In the genomic region with DNA sequence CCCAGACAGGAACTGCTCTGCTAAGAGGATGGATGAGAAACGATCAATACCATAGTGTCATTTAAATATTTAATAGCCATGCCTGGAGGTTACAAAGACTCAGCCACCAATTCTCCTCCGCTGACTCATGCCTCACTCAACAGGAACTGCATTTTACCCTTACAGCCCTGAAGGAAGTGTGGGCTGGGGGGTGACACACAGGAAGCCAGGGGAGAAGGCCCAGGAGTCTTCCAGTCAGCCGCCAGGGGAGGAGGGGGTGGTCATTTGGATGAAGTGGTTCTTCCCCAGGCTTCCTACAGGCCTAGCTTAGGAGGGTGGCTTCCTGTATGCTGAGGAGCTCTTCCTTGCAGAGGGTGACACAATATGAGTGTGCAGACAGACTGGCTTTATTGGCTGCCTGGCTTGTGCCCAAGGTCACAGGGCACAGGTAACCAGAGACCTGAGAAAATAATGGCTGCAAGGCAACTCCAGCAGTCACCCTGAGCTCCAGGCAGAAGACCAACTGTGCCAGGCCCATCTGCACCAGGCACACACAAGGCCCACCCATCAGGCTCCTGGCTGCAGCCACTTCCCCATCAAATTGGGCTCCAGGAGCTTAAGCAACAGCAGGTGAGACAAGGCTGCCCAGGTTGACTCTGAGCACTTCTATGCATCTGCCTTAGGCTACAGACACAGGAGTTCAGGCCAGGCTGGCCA, we compare ENCODE assay signal across 8 cellular contexts. TPM values are rescaled to one million over a fixed set of nuclear protein-coding genes. Genes with fewer than 3 reads are reported as not detected.
DNase-seq lines count a peak whose midpoint lies in the region; ATAC-seq, FAIRE-seq and TF ChIP-seq lines count a peak whose summit lies in the region.

No MANE protein-coding gene starts in this region.

- POLR2A ChIA-PET in HepG2 (lab: Yijun Ruan, JAX), result interaction anchor here (2.0 to 8.7 kb wide), 6 partner anchors 12 to 71 kb away, joined by 17 to 461 read pairs (median 172); a partner anchor contains a TSS

- in situ Hi-C loops in HepG2 (cut with HindIII; ENCODE audit: extremely low pct_ligation_motif_present, low pct_unique_long_range_greater_than_20kb), result loop anchor here (5.0 kb wide), 1 partner anchor 36 kb away; a partner anchor contains a TSS

- DNase-seq in M059J (ENCODE audit: low read depth), result peak; percentile 99
- DNase-seq in activated CD4-positive, alpha-beta T cell treated with anti-CD3 and anti-CD28 coated beads for 1 hour, result peak; percentile 56
- DNase-seq in cerebellar cortex (ENCODE audit: low spot score), result peak; percentile 80
- peak; percentile 53 for DNase-seq in HepG2 (ENCODE audit: low spot score)
- peak; percentile 33 for DNase-seq in stimulated activated CD8-positive, alpha-beta memory T cell treated with anti-CD3 and anti-CD28 coated beads, Interleukin-15, amount 100 ng/mL, for 24 hours (ENCODE audit: low read depth)
- DNase-seq in midbrain (lab: John Stamatoyannopoulos, UW), result no peak

- H3K4me1 ChIP-seq in BLaER1 treated with 17β-estradiol and CSF1 and Interleukin-3, amounts not matched to agents 10 nM and 100 nM, result peaks cover 87 to 100% (median 96%) of the 10 kb centered on the region in 10 experiments
- peaks cover 98% of the 10 kb centered on the region for H3K4me1 ChIP-seq in HepG2 (ENCODE audit: insufficient read depth, low read length)

- peaks cover 0 to 38% (median 15%) of the 10 kb centered on the region in 11 experiments; a peak in 16 of 22 replicates for H4K20me1 ChIP-seq in BLaER1 treated with 17β-estradiol and CSF1 and Interleukin-3, amounts not matched to agents 10 nM and 100 nM
- peaks cover 4% of the 10 kb centered on the region; the same call in 1 of the 2 replicates for H4K20me1 ChIP-seq in HepG2 (ENCODE audit: insufficient read depth, low read length)

- H3K79me2 ChIP-seq in HepG2 (ENCODE audit: insufficient read depth, low read length), result peaks cover 13% of the 10 kb centered on the region

- CTCF ChIA-PET in HepG2 (lab: Yijun Ruan, JAX; ENCODE audit: low intra/inter-chr PET ratio, low total read pairs), result no interaction called here

- no peaks in the 10 kb centered on the region for H3K9me3 ChIP-seq in BLaER1 treated with 17β-estradiol and CSF1 and Interleukin-3, amounts not matched to agents 10 nM and 100 nM (replicated peaks in 1 of 11)
- no peaks in the 10 kb centered on the region for H3K9me3 ChIP-seq in HepG2 (ENCODE audit: low read length)

- peak; percentile 8 for FAIRE-seq in HepG2 (lab: Jason Lieb, UNC)

- WGBS in HepG2 (ENCODE audit: low lambda C conversion rate), result 37% methylated on average over 3 of the region's 3 CpGs

- H3K27ac ChIP-seq in BLaER1 treated with 17β-estradiol and CSF1 and Interleukin-3, amounts not matched to agents 10 nM and 100 nM, result peak overlapping the region; percentile 66 to 88 (median 86)
- H3K27ac ChIP-seq in HepG2 (ENCODE audit: extremely low read length, insufficient read depth, low read length), result peak overlapping the region; percentile 61

- BruUV-seq in HepG2 (replicated peaks; lab: Mats Ljungman, UMichigan), result no TSS peak

- TF ChIP-seq POLR2A in HepG2 (IDR thresholded peaks at IDR 0.05; ENCODE audit: insufficient read depth in 1 of 2, low read depth in 2 of 2, low read length in 2 of 2), result no peak

- H3K4me2 ChIP-seq in BLaER1 treated with 17β-estradiol and CSF1 and Interleukin-3, amounts not matched to agents 10 nM and 100 nM, result peak overlapping the region; percentile 86 to 97 (median 95)
- peak overlapping the region; percentile 70; the same call in 1 of the 2 replicates for H3K4me2 ChIP-seq in HepG2 (ENCODE audit: low read depth, low read length)

- TF ChIP-seq EP300 in HepG2 (IDR thresholded peaks at IDR 0.05; ENCODE audit: low read depth in 2 of 2, low read length in 2 of 2) (peak in 1 of 2 experiments; percentile 14; a peak in 1 of 4 replicates), HepG2 (CRISPR knock-in tag; IDR thresholded peaks at IDR 0.05; ENCODE audit: borderline replicate concordance) (no peak)

- peak overlapping the region; percentile 59 to 81 (median 74); a peak in 21 of 22 replicates for H3K9ac ChIP-seq in BLaER1 treated with 17β-estradiol and CSF1 and Interleukin-3, amounts not matched to agents 10 nM and 100 nM
- peak overlapping the region; percentile 50; the same call in 1 of the 2 replicates for H3K9ac ChIP-seq in HepG2 (ENCODE audit: insufficient read depth, low read depth, low read length)

- no peak overlapping the region for H2AFZ ChIP-seq in HepG2 (ENCODE audit: low read length)

- no peak for TF ChIP-seq RAD21 in HepG2 (CRISPR knock-in tag; IDR thresholded peaks at IDR 0.05)

- peak overlapping the region in 7 of 10 experiments; percentile 12 to 49 (median 37); a peak in 12 of 20 replicates for H3K4me3 ChIP-seq in BLaER1 treated with 17β-estradiol and CSF1 and Interleukin-3, amounts not matched to agents 10 nM and 100 nM
- no peak overlapping the region for H3K4me3 ChIP-seq in HepG2 (replicated peaks in 1 of 3; ENCODE audit: insufficient read depth in 1 of 3, low read depth in 2 of 3, low read length in 3 of 3)

- ATAC-seq in HepG2 (no peak), GM21423 (IDR thresholded peaks at IDR 0.05; ENCODE audit: unreplicated experiment) (no peak)

- intact Hi-C loops in HepG2 (cut with micrococcal nuclease; ENCODE audit: unreplicated experiment), result no loop called here

- no peaks in the 10 kb centered on the region for H3K27me3 ChIP-seq in BLaER1 treated with 17β-estradiol and CSF1 and Interleukin-3, amounts not matched to agents 10 nM and 100 nM
- no peaks in the 10 kb centered on the region for H3K27me3 ChIP-seq in HepG2 (ENCODE audit: control insufficient read depth in 1 of 2, insufficient read depth in 2 of 2, low read length in 2 of 2)

- TF ChIP-seq CTCF in HepG2 (CRISPR knock-in tag; IDR thresholded peaks at IDR 0.05), result no peak

- H3K36me3 ChIP-seq in BLaER1 treated with 17β-estradiol and CSF1 and Interleukin-3, amounts not matched to agents 10 nM and 100 nM, result peaks cover 0 to 8% (median 0%) of the 10 kb centered on the region in 11 experiments; a peak in 6 of 22 replicates
- H3K36me3 ChIP-seq in HepG2 (replicated peaks in 1 of 2; ENCODE audit: control insufficient read depth in 1 of 2, insufficient read depth in 2 of 2, low read length in 2 of 2), result peaks cover 2 to 3% of the 10 kb centered on the region in 2 experiments; a peak in 2 of 5 replicates

RNA-seq across cellular contexts. Expression of a gene that starts 30.6 kb away (rescaled TPM):
- 1,663 and 2,281 TPM in 2 replicates for total RNA-seq in M059J (2014; rRNA removed; shearing (Covaris generic))
- total RNA-seq in HepG2 (2016; rRNA removed; fragmentation: Illumina TruSeq; extraction: Trizol), result 2,915 and 3,025 TPM in 2 replicates
- 12,942 and 14,844 TPM in 2 replicates for total RNA-seq in HepG2 (2016; cell fraction: cytosol; rRNA removed; fragmentation: Illumina TruSeq; extraction: Trizol; ENCODE audit: low read depth)
- 2,993 and 3,024 TPM in 2 replicates for total RNA-seq in HepG2 (2016; cell fraction: insoluble cytoplasmic fraction; rRNA removed; fragmentation: Illumina TruSeq; extraction: Trizol)
- total RNA-seq in HepG2 (2016; cell fraction: membrane; rRNA removed; fragmentation: Illumina TruSeq; extraction: Trizol), result 11,359 and 11,757 TPM in 2 replicates
- 1,126 and 1,259 TPM in 2 replicates for total RNA-seq in HepG2 (2016; cell fraction: nucleus; rRNA removed; fragmentation: Illumina TruSeq; extraction: Trizol)
- 5,570 and 6,229 TPM in 2 replicates for polyA plus RNA-seq in HepG2 (2011; rRNA removed)
- 8,040 and 9,457 TPM in 2 replicates for polyA plus RNA-seq in HepG2 (2011; cell fraction: cytosol; rRNA removed)
- polyA plus RNA-seq in HepG2 (2011; cell fraction: nucleus; rRNA removed), result 2,511 and 2,559 TPM in 2 replicates
- polyA plus RNA-seq in HepG2 (2012), result 2,582 and 3,579 TPM in 2 replicates
- 15,203 and 16,637 TPM in 2 replicates for polyA plus RNA-seq in HepG2 (2016; cell fraction: cytosol; fragmentation: Illumina TruSeq; extraction: Trizol; ENCODE audit: low read depth)
- 2,845 and 2,926 TPM in 2 replicates for polyA plus RNA-seq in HepG2 (2016; cell fraction: insoluble cytoplasmic fraction; fragmentation: Illumina TruSeq; extraction: Trizol; ENCODE audit: low read depth)
- polyA plus RNA-seq in HepG2 (2016; cell fraction: membrane; fragmentation: Illumina TruSeq; extraction: Trizol; ENCODE audit: low read depth), result 10,153 and 10,714 TPM in 2 replicates
- 1,939 and 1,982 TPM in 2 replicates for polyA plus RNA-seq in HepG2 (2016; cell fraction: nucleus; fragmentation: Illumina TruSeq; extraction: Trizol; ENCODE audit: insufficient read depth, low read depth)
- polyA minus RNA-seq in HepG2 (2011; rRNA and poly(A)+ RNA removed; ENCODE audit: low replicate concordance), result 4,147 and 6,586 TPM in 2 replicates
- 1,238 and 1,297 TPM in 2 replicates for polyA minus RNA-seq in HepG2 (2011; cell fraction: cytosol; rRNA and poly(A)+ RNA removed)
- 657 and 805 TPM in 2 replicates for polyA minus RNA-seq in HepG2 (2011; cell fraction: nucleus; rRNA and poly(A)+ RNA removed)

RNA-seq across cellular contexts. Expression of a gene that starts 34.1 kb away (rescaled TPM):
- 77.5 and 110 TPM in 2 replicates for total RNA-seq in M059J (2014; rRNA removed; shearing (Covaris generic))
- 13.6 and 14.2 TPM in 2 replicates for total RNA-seq in HepG2 (2016; rRNA removed; fragmentation: Illumina TruSeq; extraction: Trizol)
- 2.8 and 2.9 TPM in 2 replicates for total RNA-seq in HepG2 (2016; cell fraction: cytosol; rRNA removed; fragmentation: Illumina TruSeq; extraction: Trizol; ENCODE audit: low read depth)
- total RNA-seq in HepG2 (2016; cell fraction: insoluble cytoplasmic fraction; rRNA removed; fragmentation: Illumina TruSeq; extraction: Trizol), result 10.2 and 11.3 TPM in 2 replicates
- total RNA-seq in HepG2 (2016; cell fraction: membrane; rRNA removed; fragmentation: Illumina TruSeq; extraction: Trizol), result 10.5 and 13.4 TPM in 2 replicates
- total RNA-seq in HepG2 (2016; cell fraction: nucleus; rRNA removed; fragmentation: Illumina TruSeq; extraction: Trizol), result 10.6 and 14.0 TPM in 2 replicates
- polyA plus RNA-seq in HepG2 (2011; rRNA removed), result 13.9 and 14.2 TPM in 2 replicates
- 5.8 and 6.3 TPM in 2 replicates for polyA plus RNA-seq in HepG2 (2011; cell fraction: cytosol; rRNA removed)
- 34.5 and 43.7 TPM in 2 replicates for polyA plus RNA-seq in HepG2 (2011; cell fraction: nucleus; rRNA removed)
- polyA plus RNA-seq in HepG2 (2012), result 18.0 and 21.4 TPM in 2 replicates
- polyA plus RNA-seq in HepG2 (2016; cell fraction: cytosol; fragmentation: Illumina TruSeq; extraction: Trizol; ENCODE audit: low read depth), result 3.3 and 3.4 TPM in 2 replicates
- 20.0 and 28.0 TPM in 2 replicates for polyA plus RNA-seq in HepG2 (2016; cell fraction: insoluble cytoplasmic fraction; fragmentation: Illumina TruSeq; extraction: Trizol; ENCODE audit: low read depth)
- 14.1 and 14.2 TPM in 2 replicates for polyA plus RNA-seq in HepG2 (2016; cell fraction: membrane; fragmentation: Illumina TruSeq; extraction: Trizol; ENCODE audit: low read depth)
- polyA plus RNA-seq in HepG2 (2016; cell fraction: nucleus; fragmentation: Illumina TruSeq; extraction: Trizol; ENCODE audit: insufficient read depth, low read depth), result 43.9 and 49.3 TPM in 2 replicates
- polyA minus RNA-seq in HepG2 (2011; rRNA and poly(A)+ RNA removed; ENCODE audit: low replicate concordance), result 26.4 and 40.4 TPM in 2 replicates
- polyA minus RNA-seq in HepG2 (2011; cell fraction: cytosol; rRNA and poly(A)+ RNA removed), result 6.4 and 8.2 TPM in 2 replicates
- 10.3 and 10.7 TPM in 2 replicates for polyA minus RNA-seq in HepG2 (2011; cell fraction: nucleus; rRNA and poly(A)+ RNA removed)

RNA-seq across cellular contexts. Expression of a gene that starts 36.9 kb away (rescaled TPM):
- total RNA-seq in M059J (2014; rRNA removed; shearing (Covaris generic)), result 29.3 and 61.8 TPM in 2 replicates
- 66.7 and 83.0 TPM in 2 replicates for total RNA-seq in HepG2 (2016; rRNA removed; fragmentation: Illumina TruSeq; extraction: Trizol)
- 59.7 and 67.2 TPM in 2 replicates for total RNA-seq in HepG2 (2016; cell fraction: cytosol; rRNA removed; fragmentation: Illumina TruSeq; extraction: Trizol; ENCODE audit: low read depth)
- 56.9 and 87.0 TPM in 2 replicates for total RNA-seq in HepG2 (2016; cell fraction: insoluble cytoplasmic fraction; rRNA removed; fragmentation: Illumina TruSeq; extraction: Trizol)
- total RNA-seq in HepG2 (2016; cell fraction: membrane; rRNA removed; fragmentation: Illumina TruSeq; extraction: Trizol), result 19.6 and 22.1 TPM in 2 replicates
- 125 and 128 TPM in 2 replicates for total RNA-seq in HepG2 (2016; cell fraction: nucleus; rRNA removed; fragmentation: Illumina TruSeq; extraction: Trizol)
- 55.3 and 58.2 TPM in 2 replicates for polyA plus RNA-seq in HepG2 (2011; rRNA removed)
- 20.5 and 25.6 TPM in 2 replicates for polyA plus RNA-seq in HepG2 (2011; cell fraction: cytosol; rRNA removed)
- polyA plus RNA-seq in HepG2 (2011; cell fraction: nucleus; rRNA removed), result 394 and 725 TPM in 2 replicates
- polyA plus RNA-seq in HepG2 (2012), result 47.0 and 60.6 TPM in 2 replicates
- 1.8 and 2.1 TPM in 2 replicates for polyA plus RNA-seq in HepG2 (2016; cell fraction: cytosol; fragmentation: Illumina TruSeq; extraction: Trizol; ENCODE audit: low read depth)
- polyA plus RNA-seq in HepG2 (2016; cell fraction: insoluble cytoplasmic fraction; fragmentation: Illumina TruSeq; extraction: Trizol; ENCODE audit: low read depth), result 33.5 and 45.5 TPM in 2 replicates
- polyA plus RNA-seq in HepG2 (2016; cell fraction: membrane; fragmentation: Illumina TruSeq; extraction: Trizol; ENCODE audit: low read depth), result 4.1 and 5.4 TPM in 2 replicates
- polyA plus RNA-seq in HepG2 (2016; cell fraction: nucleus; fragmentation: Illumina TruSeq; extraction: Trizol; ENCODE audit: insufficient read depth, low read depth), result 177 and 198 TPM in 2 replicates
- polyA minus RNA-seq in HepG2 (2011; rRNA and poly(A)+ RNA removed; ENCODE audit: low replicate concordance), result 204 and 255 TPM in 2 replicates
- 59.8 and 61.6 TPM in 2 replicates for polyA minus RNA-seq in HepG2 (2011; cell fraction: cytosol; rRNA and poly(A)+ RNA removed)
- 229 and 237 TPM in 2 replicates for polyA minus RNA-seq in HepG2 (2011; cell fraction: nucleus; rRNA and poly(A)+ RNA removed)

Comparison
In these comparisons a context has a peak if more than half of its experiments do, and no peak if none do; other contexts are left out.
1. H3K4me3 ChIP-seq: peak in BLaER1 treated with 17β-estradiol and CSF1 and Interleukin-3, amounts not matched to agents 10 nM and 100 nM (7 of 10); none in HepG2 (0 of 3).